ENCODE assay signal across 27 cellular contexts in the genomic region with DNA sequence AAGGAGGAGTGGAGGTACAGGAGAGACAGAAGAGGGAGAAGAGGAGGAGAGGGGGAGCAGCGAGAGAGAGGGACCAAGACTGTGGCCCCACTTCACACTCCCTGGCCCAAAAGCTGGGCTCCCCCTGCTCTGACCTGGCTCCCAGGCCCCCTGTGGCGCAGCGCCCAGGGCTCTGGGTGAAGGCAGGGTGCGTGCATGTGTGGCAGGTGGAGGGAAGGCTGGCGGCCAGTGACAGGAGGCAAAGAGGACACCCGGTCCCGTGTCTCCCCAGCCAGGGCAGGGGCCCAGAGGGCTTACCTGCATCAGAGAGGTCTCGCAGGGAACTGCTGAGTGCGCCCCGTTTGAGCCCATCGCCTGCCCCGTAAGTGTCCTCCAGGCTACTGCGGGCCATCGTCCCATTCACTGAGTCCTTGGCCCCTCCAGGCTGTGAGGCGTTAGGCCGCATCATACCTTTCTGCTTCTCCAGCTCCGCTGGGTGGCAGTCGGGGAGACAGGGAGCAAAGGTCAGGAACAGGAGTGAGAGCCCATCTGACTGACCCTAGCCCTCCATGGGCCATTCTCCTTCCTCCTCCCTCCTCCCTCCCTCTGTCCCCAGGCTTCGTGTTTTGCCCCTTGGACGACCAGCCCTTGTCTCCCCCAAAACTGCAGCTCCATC.
"Had no signal": no experiment of that assay in that cellular context is flagged by ENCODE, and none has a peak within 500 bp of the region (broad histone marks: within the 10 kb centered on the region; RNA-seq: fewer than 3 reads in every experiment).

No MANE protein-coding gene starts in this region.

- H3K27me3 ChIP-seq: neural progenitor cell, ovary, thyroid gland, upper lobe of left lung, vagina had no signal

- ATAC-seq: naive thymus-derived CD4-positive, alpha-beta T cell; natural killer cell; psoas muscle; right cardiac atrium; sciatic nerve; stimulated activated effector memory CD8-positive, alpha-beta T cell treated with anti-CD3 and anti-CD28 coated beads, Interleukin-12 subunit alpha, Interleukin-12 subunit beta, amount 100 ng/mL, for 72 hours; stimulated activated naive B cell treated with anti-CD40 and anti-IgM and Interleukin-4, amounts not matched to agents 10 μg/mL and 1 μg/mL and 100 μg/mL, for 72 hours had no signal

- H3K79me2 ChIP-seq: parathyroid adenoma had no signal

- H3K9me3 ChIP-seq: ovary, psoas muscle, stomach, thoracic aorta, thyroid gland, tibial nerve, upper lobe of left lung, vagina had no signal

- H3K4me2 ChIP-seq: neural progenitor cell, smooth muscle cell had no signal

- H3K4me1 ChIP-seq: neural progenitor cell, parathyroid adenoma, psoas muscle, stomach, thyroid gland, tibial nerve, upper lobe of left lung, vagina had no signal

- H3K27ac ChIP-seq: neural progenitor cell, ovary, parathyroid adenoma, psoas muscle, skin epidermis, stomach, thoracic aorta, thyroid gland, tibial nerve, upper lobe of left lung, vagina had no signal

- H3K9ac ChIP-seq: neural progenitor cell, parathyroid adenoma had no signal

- DNase-seq: naive thymus-derived CD4-positive, alpha-beta T cell; natural killer cell; occipital lobe; ovary; posterior cingulate gyrus; psoas muscle; right cardiac atrium; stimulated activated CD4-positive, alpha-beta T cell treated with anti-CD3 and anti-CD28 coated beads, Interleukin-15, amount 100 ng/mL, for 24 hours; stimulated activated CD4-positive, alpha-beta T cell treated with anti-CD3 and anti-CD28 coated beads, Interleukin-2, amount 100 ng/mL, for 24 hours; stimulated activated CD4-positive, alpha-beta T cell treated with anti-CD3 and anti-CD28 coated beads, Interleukin-2, amount 100 ng/mL, for 48 hours; stimulated activated CD4-positive, alpha-beta T cell treated with anti-CD3 and anti-CD28 coated beads, Interleukin-4, amount 100 ng/mL, for 24 hours; stimulated activated naive B cell treated with anti-CD40 and anti-IgM and Interleukin-4, amounts not matched to agents 10 μg/mL and 1 μg/mL and 100 μg/mL, for 72 hours; stimulated activated naive CD4-positive, alpha-beta T cell treated with Interleukin-2 at 50 U/mL for 16 hours; stomach; thyroid gland; trophoblast cell; upper lobe of left lung had no signal

- FAIRE-seq: urothelium cell line had no signal

- H3K36me3 ChIP-seq: neural progenitor cell, ovary, thoracic aorta, thyroid gland, vagina had no signal

- H2AFZ ChIP-seq: neural progenitor cell, parathyroid adenoma had no signal

- H3K4me3 ChIP-seq: neural progenitor cell, ovary, psoas muscle, skin epidermis, smooth muscle cell, stomach, thoracic aorta, thyroid gland, tibial nerve, upper lobe of left lung, vagina had no signal
